ENCODE assay signal across 12 cellular contexts in genomic region chr13:41284512-41285288, GRCh38. TPM values are rescaled to one million over a fixed set of nuclear protein-coding genes. Genes with fewer than 3 reads are reported as not detected.
DNase-seq lines count a peak whose midpoint lies in the region; ATAC-seq and FAIRE-seq lines count a peak whose summit lies in the region.
"Had no signal": no experiment of that assay in that cellular context is flagged by ENCODE, and none has a peak within 500 bp of the region (broad histone marks: within the 10 kb centered on the region; RNA-seq: fewer than 3 reads in every experiment).

No MANE protein-coding gene starts in this region.

- no peaks in the 10 kb centered on the region for H3K4me1 ChIP-seq in trophoblast cell (ENCODE audit: control insufficient read depth in 1 of 2, insufficient read depth in 2 of 2, low read length in 2 of 2)
- no peaks in the 10 kb centered on the region for H3K4me1 ChIP-seq in right cardiac atrium (ENCODE audit: control insufficient read depth, insufficient read depth, low read length)

- no peak for FAIRE-seq in GM19239 (lab: Jason Lieb, UNC)

- no peak overlapping the region for H2AK5ac ChIP-seq in trophoblast cell (ENCODE audit: low read length)

- H3K9me3 ChIP-seq in MG63 (peaks cover 4% of the 10 kb centered on the region), trophoblast cell (ENCODE audit: insufficient read depth, low read depth, low read length) (no peaks in the 10 kb centered on the region), right cardiac atrium (ENCODE audit: control insufficient read depth, low read length) (no peaks in the 10 kb centered on the region)
- H3K9me3 ChIP-seq: mucosa of descending colon had no signal

- no peak overlapping the region for H3K27ac ChIP-seq in trophoblast cell (ENCODE audit: low read depth, low read length)
- H3K27ac ChIP-seq in right cardiac atrium (ENCODE audit: low read length) = no peak overlapping the region
- H3K27ac ChIP-seq: coronary artery, WERI-Rb-1 had no signal

- H3K4me3 ChIP-seq in MG63 = no peak overlapping the region
- no peak overlapping the region for H3K4me3 ChIP-seq in trophoblast cell (ENCODE audit: low read depth, low read length)
- no peak overlapping the region for H3K4me3 ChIP-seq in right cardiac atrium (ENCODE audit: low read length)
- H3K4me3 ChIP-seq: coronary artery, mucosa of descending colon had no signal

- no peak overlapping the region for H3K18ac ChIP-seq in trophoblast cell (ENCODE audit: low read length)

- H3K27me3 ChIP-seq in MG63 (no peaks in the 10 kb centered on the region), trophoblast cell (ENCODE audit: insufficient read depth, low read length) (no peaks in the 10 kb centered on the region), right cardiac atrium (ENCODE audit: control insufficient read depth, insufficient read depth) (no peaks in the 10 kb centered on the region)

- no peak overlapping the region for H3K9ac ChIP-seq in trophoblast cell (ENCODE audit: low read length)

- H3K23ac ChIP-seq in trophoblast cell (ENCODE audit: low read length) = no peak overlapping the region

- no peak overlapping the region for H3K4me2 ChIP-seq in trophoblast cell (ENCODE audit: low read length)

- H3K36me3 ChIP-seq in MG63 (no peaks in the 10 kb centered on the region), trophoblast cell (ENCODE audit: control insufficient read depth in 1 of 2, insufficient read depth in 2 of 2, low read length in 2 of 2) (no peaks in the 10 kb centered on the region)
- H3K36me3 ChIP-seq: WERI-Rb-1 had no signal

- H2BK120ac ChIP-seq in trophoblast cell (ENCODE audit: insufficient read depth, low read length, poor library complexity) = no peak overlapping the region

- no peak for ATAC-seq in right cardiac atrium
- ATAC-seq: mucosa of descending colon had no signal

- H2AFZ ChIP-seq in trophoblast cell (ENCODE audit: insufficient read depth, low read length, poor library complexity) = no peak overlapping the region

- H3K79me1 ChIP-seq in trophoblast cell (ENCODE audit: low read length) = no peaks in the 10 kb centered on the region

- H3K79me2 ChIP-seq in trophoblast cell (ENCODE audit: control insufficient read depth, insufficient read depth, low read length, poor library complexity) = no peaks in the 10 kb centered on the region

- WGBS in trophoblast cell (ENCODE audit: extremely low coverage, insufficient coverage, insufficient read length) = no CpG with 5 or more reads among the region's 13 CpGs
- 90% methylated on average over 13 of the region's 13 CpGs for WGBS in right cardiac atrium

- no peak overlapping the region for H3K14ac ChIP-seq in trophoblast cell (ENCODE audit: low read length)

- no peak overlapping the region for H4K8ac ChIP-seq in trophoblast cell (ENCODE audit: low read depth, low read length)

- DNase-seq in Daoy (ENCODE audit: low read depth) (peak; percentile 47), MG63 (peak; percentile 91), dermis blood vessel endothelial cell (peak; percentile 46), trophoblast cell (peak; percentile 76 to 91), right cardiac atrium (no peak), NCI-H146 treated with DMSO at 0.1 percent for 48 hours (lab: John Stamatoyannopoulos, UW; ENCODE audit: unreplicated experiment) (no peak), GM19239 (ENCODE audit: insufficient read length, low spot score) (no peak)
- DNase-seq: hypothalamus, mucosa of descending colon, NCI-H1092, WERI-Rb-1 had no signal

- H4K12ac ChIP-seq in trophoblast cell (ENCODE audit: low read depth, low read length) = no peak overlapping the region

- no peak overlapping the region for H2BK5ac ChIP-seq in trophoblast cell (ENCODE audit: low read depth, low read length, poor library complexity)

- no peak overlapping the region for H4K91ac ChIP-seq in trophoblast cell (ENCODE audit: low read depth, low read length)

- intact Hi-C loops in right cardiac atrium (cut with DNase I) = no loop called here

- H2BK12ac ChIP-seq in trophoblast cell (ENCODE audit: low read length) = no peak overlapping the region

- H3K4ac ChIP-seq in trophoblast cell (ENCODE audit: low read depth, low read length) = no peak overlapping the region

RNA-seq across cellular contexts. Expression of gene MTRF1, which starts 21.3 kb away (rescaled TPM):
- 8.6 and 10.7 TPM in 2 replicates for total RNA-seq in Daoy (2014; rRNA removed; shearing (Covaris generic))
- 13.4 and 14.0 TPM in 2 replicates for total RNA-seq in MG63 (2014; rRNA removed; shearing (Covaris generic); ENCODE audit: low replicate concordance)
- 11.7 and 14.5 TPM in 2 replicates for total RNA-seq in dermis blood vessel endothelial cell
- 12.3 and 13.6 TPM in 2 replicates for polyA plus RNA-seq in trophoblast cell (2013)
- total RNA-seq in right cardiac atrium = 10 to 100 TPM; 11.0 to 14.3 (median 12.3) TPM
- 12.6 TPM for polyA plus RNA-seq in right cardiac atrium

RNA-seq across cellular contexts. Expression of gene NAA16, which starts 26.4 kb away (rescaled TPM):
- 14.0 and 21.3 TPM in 2 replicates for total RNA-seq in Daoy (2014; rRNA removed; shearing (Covaris generic))
- total RNA-seq in MG63 (2014; rRNA removed; shearing (Covaris generic); ENCODE audit: low replicate concordance) = 6.9 and 7.1 TPM in 2 replicates
- total RNA-seq in dermis blood vessel endothelial cell = 10.0 and 12.8 TPM in 2 replicates
- 8.5 and 10.0 TPM in 2 replicates for polyA plus RNA-seq in trophoblast cell (2013)
- 10 to 100 TPM; 10.3 to 14.2 (median 13.4) TPM for total RNA-seq in right cardiac atrium
- polyA plus RNA-seq in right cardiac atrium = 6.3 TPM

Comparison
In these comparisons a context has a peak if more than half of its experiments do, and no peak if none do; other contexts are left out.
1. DNase-seq: peak in Daoy (single experiment), MG63 (single experiment), dermis blood vessel endothelial cell (single experiment) and trophoblast cell (2 of 2); none in right cardiac atrium (0 of 3), NCI-H146 treated with DMSO at 0.1 percent for 48 hours (single experiment) and GM19239 (single experiment).